7 cellular contexts compared by ENCODE assay signal in genomic region chr1:184222561-184223157, GRCh38.
A peak's percentile ranks its signal among the peaks of the same experiment; 100 is the strongest.
DNase-seq lines count a peak whose midpoint lies in the region; ATAC-seq and TF ChIP-seq lines count a peak whose summit lies in the region.

No MANE protein-coding gene starts in this region.

- peak overlapping the region in 1 of 2 donors; percentile 8 for H3K4me3 ChIP-seq in cardiac fibroblast (replicated peaks in 1 of 2; ENCODE audit: low read depth in 2 of 2, low read length in 2 of 2)

- TF ChIP-seq CTCF in cardiac fibroblast (IDR thresholded peaks at IDR 0.05; ENCODE audit: low read depth, low read length): peak; percentile 94

- DNase-seq in GM04504 (ENCODE audit: low read depth) (peak; percentile 42), LoVo (ENCODE audit: low spot score) (peak; percentile 51), T-helper 9 cell (peak; percentile 11), cardiac fibroblast (ENCODE audit: low read depth in 2 of 2) (peak; percentile 68 to 71), kidney tubule cell (ENCODE audit: low spot score) (peak; percentile 68)
- DNase-seq in stimulated activated CD4-positive, alpha-beta T cell treated with anti-CD3 and anti-CD28 coated beads, Interleukin-2, amount 100 ng/mL, for 4 hours (ENCODE audit: low read depth): peak; percentile 8

- ATAC-seq in HG03095 (IDR thresholded peaks at IDR 0.05; ENCODE audit: unreplicated experiment): no peak

Comparison
In these comparisons a context has a peak if more than half of its experiments do, and no peak if none do; other contexts are left out.
1. DNase-seq: peak in every context shown above with its lines; median percentile 70 in cardiac fibroblast; 68 in kidney tubule cell; 51 in LoVo; 42 in GM04504; 11 in T-helper 9 cell; 8 in stimulated activated CD4-positive, alpha-beta T cell treated with anti-CD3 and anti-CD28 coated beads, Interleukin-2, amount 100 ng/mL, for 4 hours.